ENCODE assay signal across 8 cellular contexts in genomic region chr14:80955434-80955939, GRCh38. TPM values are rescaled to one million over a fixed set of nuclear protein-coding genes. Genes with fewer than 3 reads are reported as not detected.
DNase-seq lines count a peak whose midpoint lies in the region; ATAC-seq and TF ChIP-seq lines count a peak whose summit lies in the region.

Gene TSHR (plus strand): TSS chr14:80955621. CDS start chr14:80955681, 60 bp downstream.

- H3K27me3 Mint-ChIP-seq in T-helper 17 cell, result peaks cover 5% of the 10 kb centered on the region

- peaks cover 35% of the 10 kb centered on the region for H3K4me1 Mint-ChIP-seq in T-helper 17 cell

- H3K36me3 Mint-ChIP-seq in T-helper 17 cell (ENCODE audit: low read depth), result peaks cover 2% of the 10 kb centered on the region

- H3K4me1 ChIP-seq in neutrophil (ENCODE audit: control insufficient read depth in 1 of 2, insufficient read depth in 1 of 2, low read depth in 1 of 2, low read length in 1 of 2), result peaks cover 11 to 14% of the 10 kb centered on the region in 2 experiments

- no peaks in the 10 kb centered on the region for H3K9me3 ChIP-seq in T-helper 17 cell (ENCODE audit: control insufficient read depth, low read length, poor library complexity, severe bottlenecking)
- no peaks in the 10 kb centered on the region for H3K9me3 ChIP-seq in neutrophil

- H3K27ac ChIP-seq in neutrophil, result no peak within 1 kb of the TSS

- H3K36me3 ChIP-seq in neutrophil, result no peaks in the 10 kb centered on the region

- DNase-seq in T-helper 17 cell (no peak), fibroblast of mammary gland (ENCODE audit: low read depth) (no peak), HPDE6-E6E7 (ENCODE audit: extremely low spot score) (no peak), DMS153 treated with DMSO at 0.1 percent for 48 hours (lab: John Stamatoyannopoulos, UW; ENCODE audit: unreplicated experiment) (no peak), G401 (ENCODE audit: low spot score) (no peak)

- H3K27ac Mint-ChIP-seq in T-helper 17 cell, result peak within 1 kb of the TSS; percentile 91

- H3K4me3 ChIP-seq in GM08714 (ENCODE audit: low read length), result peak within 1 kb of the TSS; percentile 42; the same call in 1 of the 2 replicates
- H3K4me3 ChIP-seq in fibroblast of mammary gland (ENCODE audit: control insufficient read depth, low read depth, low read length), result peak within 1 kb of the TSS; percentile 55
- H3K4me3 ChIP-seq in neutrophil (ENCODE audit: low read depth in 1 of 2, low read length in 1 of 2), result peak within 1 kb of the TSS; percentile 59 to 69

- in situ Hi-C loops in G401 (cut with HindIII; ENCODE audit: low sequenced_read_pairs), result no loop called here

- H3K4me3 Mint-ChIP-seq in T-helper 17 cell, result peak within 1 kb of the TSS; percentile 95

- no peak for ATAC-seq in T-helper 17 cell
- no peak for ATAC-seq in HG03025 (IDR thresholded peaks at IDR 0.05; ENCODE audit: low FRiP score, unreplicated experiment)

- H3K27me3 ChIP-seq in neutrophil, result peaks cover 12% of the 10 kb centered on the region

- no peak for TF ChIP-seq CTCF in fibroblast of mammary gland (conservative IDR thresholded peaks at IDR 0.05; ENCODE audit: control insufficient read depth, insufficient read depth, low read depth, low read length)
- TF ChIP-seq CTCF in neutrophil (IDR thresholded peaks at IDR 0.05), result no peak

RNA-seq across cellular contexts. Expression of gene TSHR, which starts in this region (rescaled TPM):
- total RNA-seq in T-helper 17 cell, result under 1 TPM; 0.13 to 0.50 TPM
- total RNA-seq in G401 (2014; rRNA removed; shearing (Covaris generic)), result not detected in 2 replicates
